1 cellular context compared by ENCODE assay signal in the genomic region with DNA sequence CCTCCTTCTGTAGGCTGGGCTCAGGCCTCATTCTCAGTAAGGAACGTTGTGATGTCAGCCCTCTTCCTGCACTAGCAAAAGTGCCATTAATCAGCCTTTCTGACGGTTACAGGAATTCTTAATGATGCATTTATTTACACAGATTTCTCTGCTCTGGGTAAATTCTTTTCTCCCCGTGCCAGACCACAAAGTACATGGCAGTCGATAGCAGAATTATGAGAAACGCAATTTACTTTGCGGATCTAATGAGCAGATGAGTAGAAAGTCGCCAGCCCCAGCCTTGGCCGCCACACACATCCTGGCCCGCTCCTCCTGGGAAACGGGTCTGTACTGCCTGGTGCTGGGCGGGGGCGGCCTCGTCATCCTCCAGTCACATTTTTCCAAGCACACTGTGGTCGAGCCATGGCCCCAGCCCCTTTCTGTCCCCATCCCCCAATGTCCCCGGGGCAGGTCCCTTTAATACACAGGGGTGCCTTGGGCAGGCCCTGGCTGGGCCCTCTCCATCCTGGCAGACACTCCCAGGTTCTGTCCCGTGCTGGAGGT.
TF ChIP-seq lines count a peak whose summit lies in the region.

No MANE protein-coding gene starts in this region.

TF ChIP-seq in HEK293, 187 proteins besides CTCF, POLR2A, EP300 and RAD21 (continued from another document and continues in another):
- TF ChIP-seq, protein P1, sequence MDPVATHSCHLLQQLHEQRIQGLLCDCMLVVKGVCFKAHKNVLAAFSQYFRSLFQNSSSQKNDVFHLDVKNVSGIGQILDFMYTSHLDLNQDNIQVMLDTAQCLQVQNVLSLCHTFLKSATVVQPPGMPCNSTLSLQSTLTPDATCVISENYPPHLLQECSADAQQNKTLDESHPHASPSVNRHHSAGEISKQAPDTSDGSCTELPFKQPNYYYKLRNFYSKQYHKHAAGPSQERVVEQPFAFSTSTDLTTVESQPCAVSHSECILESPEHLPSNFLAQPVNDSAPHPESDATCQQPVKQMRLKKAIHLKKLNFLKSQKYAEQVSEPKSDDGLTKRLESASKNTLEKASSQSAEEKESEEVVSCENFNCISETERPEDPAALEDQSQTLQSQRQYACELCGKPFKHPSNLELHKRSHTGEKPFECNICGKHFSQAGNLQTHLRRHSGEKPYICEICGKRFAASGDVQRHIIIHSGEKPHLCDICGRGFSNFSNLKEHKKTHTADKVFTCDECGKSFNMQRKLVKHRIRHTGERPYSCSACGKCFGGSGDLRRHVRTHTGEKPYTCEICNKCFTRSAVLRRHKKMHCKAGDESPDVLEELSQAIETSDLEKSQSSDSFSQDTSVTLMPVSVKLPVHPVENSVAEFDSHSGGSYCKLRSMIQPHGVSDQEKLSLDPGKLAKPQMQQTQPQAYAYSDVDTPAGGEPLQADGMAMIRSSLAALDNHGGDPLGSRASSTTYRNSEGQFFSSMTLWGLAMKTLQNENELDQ (tag by site-specific recombination; IDR thresholded peaks at IDR 0.05; ENCODE audit: low read depth), result no peak
- no peak for TF ChIP-seq ZNF19 (tag by site-specific recombination; IDR thresholded peaks at IDR 0.05; ENCODE audit: low read depth)
- TF ChIP-seq ZNF600 (tag by site-specific recombination; IDR thresholded peaks at IDR 0.05), result peak; percentile 87
- TF ChIP-seq ZFP3 (tag by site-specific recombination; IDR thresholded peaks at IDR 0.05; ENCODE audit: low read depth), result no peak
- TF ChIP-seq ZNF155 (tag by site-specific recombination; IDR thresholded peaks at IDR 0.05), result no peak
- TF ChIP-seq, protein P2, sequence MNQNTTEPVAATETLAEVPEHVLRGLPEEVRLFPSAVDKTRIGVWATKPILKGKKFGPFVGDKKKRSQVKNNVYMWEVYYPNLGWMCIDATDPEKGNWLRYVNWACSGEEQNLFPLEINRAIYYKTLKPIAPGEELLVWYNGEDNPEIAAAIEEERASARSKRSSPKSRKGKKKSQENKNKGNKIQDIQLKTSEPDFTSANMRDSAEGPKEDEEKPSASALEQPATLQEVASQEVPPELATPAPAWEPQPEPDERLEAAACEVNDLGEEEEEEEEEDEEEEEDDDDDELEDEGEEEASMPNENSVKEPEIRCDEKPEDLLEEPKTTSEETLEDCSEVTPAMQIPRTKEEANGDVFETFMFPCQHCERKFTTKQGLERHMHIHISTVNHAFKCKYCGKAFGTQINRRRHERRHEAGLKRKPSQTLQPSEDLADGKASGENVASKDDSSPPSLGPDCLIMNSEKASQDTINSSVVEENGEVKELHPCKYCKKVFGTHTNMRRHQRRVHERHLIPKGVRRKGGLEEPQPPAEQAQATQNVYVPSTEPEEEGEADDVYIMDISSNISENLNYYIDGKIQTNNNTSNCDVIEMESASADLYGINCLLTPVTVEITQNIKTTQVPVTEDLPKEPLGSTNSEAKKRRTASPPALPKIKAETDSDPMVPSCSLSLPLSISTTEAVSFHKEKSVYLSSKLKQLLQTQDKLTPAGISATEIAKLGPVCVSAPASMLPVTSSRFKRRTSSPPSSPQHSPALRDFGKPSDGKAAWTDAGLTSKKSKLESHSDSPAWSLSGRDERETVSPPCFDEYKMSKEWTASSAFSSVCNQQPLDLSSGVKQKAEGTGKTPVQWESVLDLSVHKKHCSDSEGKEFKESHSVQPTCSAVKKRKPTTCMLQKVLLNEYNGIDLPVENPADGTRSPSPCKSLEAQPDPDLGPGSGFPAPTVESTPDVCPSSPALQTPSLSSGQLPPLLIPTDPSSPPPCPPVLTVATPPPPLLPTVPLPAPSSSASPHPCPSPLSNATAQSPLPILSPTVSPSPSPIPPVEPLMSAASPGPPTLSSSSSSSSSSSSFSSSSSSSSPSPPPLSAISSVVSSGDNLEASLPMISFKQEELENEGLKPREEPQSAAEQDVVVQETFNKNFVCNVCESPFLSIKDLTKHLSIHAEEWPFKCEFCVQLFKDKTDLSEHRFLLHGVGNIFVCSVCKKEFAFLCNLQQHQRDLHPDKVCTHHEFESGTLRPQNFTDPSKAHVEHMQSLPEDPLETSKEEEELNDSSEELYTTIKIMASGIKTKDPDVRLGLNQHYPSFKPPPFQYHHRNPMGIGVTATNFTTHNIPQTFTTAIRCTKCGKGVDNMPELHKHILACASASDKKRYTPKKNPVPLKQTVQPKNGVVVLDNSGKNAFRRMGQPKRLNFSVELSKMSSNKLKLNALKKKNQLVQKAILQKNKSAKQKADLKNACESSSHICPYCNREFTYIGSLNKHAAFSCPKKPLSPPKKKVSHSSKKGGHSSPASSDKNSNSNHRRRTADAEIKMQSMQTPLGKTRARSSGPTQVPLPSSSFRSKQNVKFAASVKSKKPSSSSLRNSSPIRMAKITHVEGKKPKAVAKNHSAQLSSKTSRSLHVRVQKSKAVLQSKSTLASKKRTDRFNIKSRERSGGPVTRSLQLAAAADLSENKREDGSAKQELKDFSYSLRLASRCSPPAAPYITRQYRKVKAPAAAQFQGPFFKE (tag by site-specific recombination; IDR thresholded peaks at IDR 0.05; ENCODE audit: borderline replicate concordance), result no peak
- peak; percentile 83 for TF ChIP-seq ZNF561 (tag by site-specific recombination; IDR thresholded peaks at IDR 0.05; ENCODE audit: borderline replicate concordance)
- TF ChIP-seq SP7 (tag by site-specific recombination; IDR thresholded peaks at IDR 0.05), result peak; percentile 91
- TF ChIP-seq, protein P3, sequence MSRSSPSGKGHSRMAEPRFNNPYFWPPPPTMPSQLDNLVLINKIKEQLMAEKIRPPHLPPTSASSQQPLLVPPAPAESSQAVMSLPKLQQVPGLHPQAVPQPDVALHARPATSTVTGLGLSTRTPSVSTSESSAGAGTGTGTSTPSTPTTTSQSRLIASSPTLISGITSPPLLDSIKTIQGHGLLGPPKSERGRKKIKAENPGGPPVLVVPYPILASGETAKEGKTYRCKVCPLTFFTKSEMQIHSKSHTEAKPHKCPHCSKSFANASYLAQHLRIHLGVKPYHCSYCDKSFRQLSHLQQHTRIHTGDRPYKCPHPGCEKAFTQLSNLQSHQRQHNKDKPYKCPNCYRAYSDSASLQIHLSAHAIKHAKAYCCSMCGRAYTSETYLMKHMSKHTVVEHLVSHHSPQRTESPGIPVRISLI (tag by site-specific recombination; IDR thresholded peaks at IDR 0.05), result no peak
- no peak for TF ChIP-seq ZNF747 (tag by site-specific recombination; IDR thresholded peaks at IDR 0.05)
- TF ChIP-seq, protein P4, sequence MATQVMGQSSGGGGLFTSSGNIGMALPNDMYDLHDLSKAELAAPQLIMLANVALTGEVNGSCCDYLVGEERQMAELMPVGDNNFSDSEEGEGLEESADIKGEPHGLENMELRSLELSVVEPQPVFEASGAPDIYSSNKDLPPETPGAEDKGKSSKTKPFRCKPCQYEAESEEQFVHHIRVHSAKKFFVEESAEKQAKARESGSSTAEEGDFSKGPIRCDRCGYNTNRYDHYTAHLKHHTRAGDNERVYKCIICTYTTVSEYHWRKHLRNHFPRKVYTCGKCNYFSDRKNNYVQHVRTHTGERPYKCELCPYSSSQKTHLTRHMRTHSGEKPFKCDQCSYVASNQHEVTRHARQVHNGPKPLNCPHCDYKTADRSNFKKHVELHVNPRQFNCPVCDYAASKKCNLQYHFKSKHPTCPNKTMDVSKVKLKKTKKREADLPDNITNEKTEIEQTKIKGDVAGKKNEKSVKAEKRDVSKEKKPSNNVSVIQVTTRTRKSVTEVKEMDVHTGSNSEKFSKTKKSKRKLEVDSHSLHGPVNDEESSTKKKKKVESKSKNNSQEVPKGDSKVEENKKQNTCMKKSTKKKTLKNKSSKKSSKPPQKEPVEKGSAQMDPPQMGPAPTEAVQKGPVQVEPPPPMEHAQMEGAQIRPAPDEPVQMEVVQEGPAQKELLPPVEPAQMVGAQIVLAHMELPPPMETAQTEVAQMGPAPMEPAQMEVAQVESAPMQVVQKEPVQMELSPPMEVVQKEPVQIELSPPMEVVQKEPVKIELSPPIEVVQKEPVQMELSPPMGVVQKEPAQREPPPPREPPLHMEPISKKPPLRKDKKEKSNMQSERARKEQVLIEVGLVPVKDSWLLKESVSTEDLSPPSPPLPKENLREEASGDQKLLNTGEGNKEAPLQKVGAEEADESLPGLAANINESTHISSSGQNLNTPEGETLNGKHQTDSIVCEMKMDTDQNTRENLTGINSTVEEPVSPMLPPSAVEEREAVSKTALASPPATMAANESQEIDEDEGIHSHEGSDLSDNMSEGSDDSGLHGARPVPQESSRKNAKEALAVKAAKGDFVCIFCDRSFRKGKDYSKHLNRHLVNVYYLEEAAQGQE (tag by site-specific recombination; IDR thresholded peaks at IDR 0.05), result no peak
- TF ChIP-seq, protein P5, sequence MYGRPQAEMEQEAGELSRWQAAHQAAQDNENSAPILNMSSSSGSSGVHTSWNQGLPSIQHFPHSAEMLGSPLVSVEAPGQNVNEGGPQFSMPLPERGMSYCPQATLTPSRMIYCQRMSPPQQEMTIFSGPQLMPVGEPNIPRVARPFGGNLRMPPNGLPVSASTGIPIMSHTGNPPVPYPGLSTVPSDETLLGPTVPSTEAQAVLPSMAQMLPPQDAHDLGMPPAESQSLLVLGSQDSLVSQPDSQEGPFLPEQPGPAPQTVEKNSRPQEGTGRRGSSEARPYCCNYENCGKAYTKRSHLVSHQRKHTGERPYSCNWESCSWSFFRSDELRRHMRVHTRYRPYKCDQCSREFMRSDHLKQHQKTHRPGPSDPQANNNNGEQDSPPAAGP (tag by site-specific recombination; IDR thresholded peaks at IDR 0.05), result peak; percentile 79
- TF ChIP-seq ZNF521 (tag by site-specific recombination; IDR thresholded peaks at IDR 0.05), result no peak
- TF ChIP-seq ZNF214 (tag by site-specific recombination; IDR thresholded peaks at IDR 0.05; ENCODE audit: borderline replicate concordance), result no peak
- no peak for TF ChIP-seq ZNF350 (tag by site-specific recombination; IDR thresholded peaks at IDR 0.05)
- TF ChIP-seq ZFP37 (tag by site-specific recombination; IDR thresholded peaks at IDR 0.05), result no peak
- no peak for TF ChIP-seq ZNF157 (tag by site-specific recombination; IDR thresholded peaks at IDR 0.05)
- TF ChIP-seq, protein P6, sequence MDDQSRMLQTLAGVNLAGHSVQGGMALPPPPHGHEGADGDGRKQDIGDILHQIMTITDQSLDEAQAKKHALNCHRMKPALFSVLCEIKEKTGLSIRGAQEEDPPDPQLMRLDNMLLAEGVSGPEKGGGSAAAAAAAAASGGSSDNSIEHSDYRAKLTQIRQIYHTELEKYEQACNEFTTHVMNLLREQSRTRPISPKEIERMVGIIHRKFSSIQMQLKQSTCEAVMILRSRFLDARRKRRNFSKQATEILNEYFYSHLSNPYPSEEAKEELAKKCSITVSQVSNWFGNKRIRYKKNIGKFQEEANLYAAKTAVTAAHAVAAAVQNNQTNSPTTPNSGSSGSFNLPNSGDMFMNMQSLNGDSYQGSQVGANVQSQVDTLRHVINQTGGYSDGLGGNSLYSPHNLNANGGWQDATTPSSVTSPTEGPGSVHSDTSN (CRISPR knock-in tag; IDR thresholded peaks at IDR 0.05), result no peak
- TF ChIP-seq ZNF23 (tag by site-specific recombination; IDR thresholded peaks at IDR 0.05; ENCODE audit: borderline replicate concordance), result no peak
- TF ChIP-seq, protein P7, sequence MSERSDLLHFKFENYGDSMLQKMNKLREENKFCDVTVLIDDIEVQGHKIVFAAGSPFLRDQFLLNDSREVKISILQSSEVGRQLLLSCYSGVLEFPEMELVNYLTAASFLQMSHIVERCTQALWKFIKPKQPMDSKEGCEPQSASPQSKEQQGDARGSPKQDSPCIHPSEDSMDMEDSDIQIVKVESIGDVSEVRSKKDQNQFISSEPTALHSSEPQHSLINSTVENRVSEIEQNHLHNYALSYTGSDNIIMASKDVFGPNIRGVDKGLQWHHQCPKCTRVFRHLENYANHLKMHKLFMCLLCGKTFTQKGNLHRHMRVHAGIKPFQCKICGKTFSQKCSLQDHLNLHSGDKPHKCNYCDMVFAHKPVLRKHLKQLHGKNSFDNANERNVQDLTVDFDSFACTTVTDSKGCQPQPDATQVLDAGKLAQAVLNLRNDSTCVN (tag by site-specific recombination; optimal IDR thresholded peaks at IDR 0.05), result no peak
- peak; percentile 53; the same call in 1 of the 2 replicates for TF ChIP-seq ZNF610 (tag by site-specific recombination; IDR thresholded peaks at IDR 0.05; ENCODE audit: borderline replicate concordance)
- TF ChIP-seq ZXDB (tag by site-specific recombination; IDR thresholded peaks at IDR 0.05), result peak; percentile 20; the same call in 1 of the 2 replicates
- peak; percentile 65; the same call in 1 of the 2 replicates for TF ChIP-seq GFI1B (tag by site-specific recombination; IDR thresholded peaks at IDR 0.05)
- TF ChIP-seq MEIS1 (CRISPR knock-in tag; IDR thresholded peaks at IDR 0.05; ENCODE audit: borderline replicate concordance), result 0 out of 2 replicates have a peak, but pooled peaks have one; percentile 45
- no peak for TF ChIP-seq OVOL3 (tag by site-specific recombination; IDR thresholded peaks at IDR 0.05)
- TF ChIP-seq, protein P8, sequence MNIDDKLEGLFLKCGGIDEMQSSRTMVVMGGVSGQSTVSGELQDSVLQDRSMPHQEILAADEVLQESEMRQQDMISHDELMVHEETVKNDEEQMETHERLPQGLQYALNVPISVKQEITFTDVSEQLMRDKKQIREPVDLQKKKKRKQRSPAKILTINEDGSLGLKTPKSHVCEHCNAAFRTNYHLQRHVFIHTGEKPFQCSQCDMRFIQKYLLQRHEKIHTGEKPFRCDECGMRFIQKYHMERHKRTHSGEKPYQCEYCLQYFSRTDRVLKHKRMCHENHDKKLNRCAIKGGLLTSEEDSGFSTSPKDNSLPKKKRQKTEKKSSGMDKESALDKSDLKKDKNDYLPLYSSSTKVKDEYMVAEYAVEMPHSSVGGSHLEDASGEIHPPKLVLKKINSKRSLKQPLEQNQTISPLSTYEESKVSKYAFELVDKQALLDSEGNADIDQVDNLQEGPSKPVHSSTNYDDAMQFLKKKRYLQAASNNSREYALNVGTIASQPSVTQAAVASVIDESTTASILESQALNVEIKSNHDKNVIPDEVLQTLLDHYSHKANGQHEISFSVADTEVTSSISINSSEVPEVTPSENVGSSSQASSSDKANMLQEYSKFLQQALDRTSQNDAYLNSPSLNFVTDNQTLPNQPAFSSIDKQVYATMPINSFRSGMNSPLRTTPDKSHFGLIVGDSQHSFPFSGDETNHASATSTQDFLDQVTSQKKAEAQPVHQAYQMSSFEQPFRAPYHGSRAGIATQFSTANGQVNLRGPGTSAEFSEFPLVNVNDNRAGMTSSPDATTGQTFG (tag by site-specific recombination; IDR thresholded peaks at IDR 0.05; ENCODE audit: borderline replicate concordance), result no peak
- no peak for TF ChIP-seq ZNF175 (tag by site-specific recombination; IDR thresholded peaks at IDR 0.05)
- TF ChIP-seq, protein P9, sequence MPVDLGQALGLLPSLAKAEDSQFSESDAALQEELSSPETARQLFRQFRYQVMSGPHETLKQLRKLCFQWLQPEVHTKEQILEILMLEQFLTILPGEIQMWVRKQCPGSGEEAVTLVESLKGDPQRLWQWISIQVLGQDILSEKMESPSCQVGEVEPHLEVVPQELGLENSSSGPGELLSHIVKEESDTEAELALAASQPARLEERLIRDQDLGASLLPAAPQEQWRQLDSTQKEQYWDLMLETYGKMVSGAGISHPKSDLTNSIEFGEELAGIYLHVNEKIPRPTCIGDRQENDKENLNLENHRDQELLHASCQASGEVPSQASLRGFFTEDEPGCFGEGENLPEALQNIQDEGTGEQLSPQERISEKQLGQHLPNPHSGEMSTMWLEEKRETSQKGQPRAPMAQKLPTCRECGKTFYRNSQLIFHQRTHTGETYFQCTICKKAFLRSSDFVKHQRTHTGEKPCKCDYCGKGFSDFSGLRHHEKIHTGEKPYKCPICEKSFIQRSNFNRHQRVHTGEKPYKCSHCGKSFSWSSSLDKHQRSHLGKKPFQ (tag by site-specific recombination; IDR thresholded peaks at IDR 0.05), result 0 out of 2 replicates have a peak, but pooled peaks have one; percentile 44
- peak; percentile 89 for TF ChIP-seq ZEB2 (tag by site-specific recombination; IDR thresholded peaks at IDR 0.05)
- TF ChIP-seq GLIS2 (tag by site-specific recombination; IDR thresholded peaks at IDR 0.05), result no peak
